ENCODE assay signal across 8 cellular contexts in genomic region chr5:54309751-54310432, GRCh38. TPM values are rescaled to one million over a fixed set of nuclear protein-coding genes. Genes with fewer than 3 reads are reported as not detected.
DNase-seq lines count a peak whose midpoint lies in the region; ATAC-seq and TF ChIP-seq lines count a peak whose summit lies in the region.

No MANE protein-coding gene starts in this region.

- POLR2A ChIA-PET in GM10248 (lab: Yijun Ruan, JAX): interaction anchor here (0.5 to 1.2 kb wide), 31 partner anchors 9 to 1602 kb away, joined by 3 to 27 read pairs (median 3); no protein-coding TSS in a partner anchor

- H3K27me3 Mint-ChIP-seq in IgD-negative memory B cell: peaks cover 5% of the 10 kb centered on the region

- no peak for TF ChIP-seq CTCF in GM10248 (IDR thresholded peaks at IDR 0.05; ENCODE audit: control extremely low read depth, extremely low read depth, low read depth, missing control alignments)
- TF ChIP-seq CTCF in lower lobe of right lung (IDR thresholded peaks at IDR 0.05): no peak

- peaks cover 20% of the 10 kb centered on the region for H3K4me1 ChIP-seq in lower lobe of right lung

- no peaks in the 10 kb centered on the region for H3K36me3 ChIP-seq in lower lobe of right lung

- H3K4me3 ChIP-seq in lower lobe of right lung: peak overlapping the region; percentile 86

- no peaks in the 10 kb centered on the region for H3K9me3 Mint-ChIP-seq in IgD-negative memory B cell
- no peaks in the 10 kb centered on the region for H3K9me3 Mint-ChIP-seq in stimulated activated effector memory CD8-positive, alpha-beta T cell treated with anti-CD3 and anti-CD28 coated beads, Interleukin-12 subunit alpha, Interleukin-12 subunit beta, amount 100 ng/mL, for 72 hours

- H3K27ac Mint-ChIP-seq in IgD-negative memory B cell: peak overlapping the region; percentile 71 to 98 (median 91)
- peak overlapping the region; percentile 99 for H3K27ac Mint-ChIP-seq in stimulated activated effector memory CD8-positive, alpha-beta T cell treated with anti-CD3 and anti-CD28 coated beads, Interleukin-12 subunit alpha, Interleukin-12 subunit beta, amount 100 ng/mL, for 72 hours

- peak overlapping the region; percentile 87 for H3K27ac ChIP-seq in lower lobe of right lung

- ATAC-seq in GM21737 (IDR thresholded peaks at IDR 0.05; ENCODE audit: unreplicated experiment) (peak; percentile 25), lower lobe of right lung (peak; percentile 54 to 63)
- peak; percentile 35 for ATAC-seq in stimulated activated effector memory CD8-positive, alpha-beta T cell treated with anti-CD3 and anti-CD28 coated beads, Interleukin-12 subunit alpha, Interleukin-12 subunit beta, amount 100 ng/mL, for 72 hours

- intact Hi-C loops in lower lobe of right lung (cut with DNase I): no loop called here

- H3K4me1 Mint-ChIP-seq in IgD-negative memory B cell: peaks cover 11 to 14% (median 13%) of the 10 kb centered on the region in 3 donors
- peaks cover 29% of the 10 kb centered on the region for H3K4me1 Mint-ChIP-seq in stimulated activated effector memory CD8-positive, alpha-beta T cell treated with anti-CD3 and anti-CD28 coated beads, Interleukin-12 subunit alpha, Interleukin-12 subunit beta, amount 100 ng/mL, for 72 hours

- DNase-seq in GM10248 (ENCODE audit: extremely low spot score) (peak; percentile 21), ecto neural progenitor cell (ENCODE audit: low spot score) (peak; percentile 52), lower lobe of right lung (peak; percentile 65), middle frontal gyrus (ENCODE audit: extremely low spot score, low spot score) (no peak)
- DNase-seq in activated CD4-positive, alpha-beta T cell treated with anti-CD3 and anti-CD28 coated beads for 4 hours: peak; percentile 21 to 30
- no peak for DNase-seq in stimulated activated effector memory CD8-positive, alpha-beta T cell treated with anti-CD3 and anti-CD28 coated beads, Interleukin-12 subunit alpha, Interleukin-12 subunit beta, amount 100 ng/mL, for 72 hours (ENCODE audit: low spot score in 2 of 2)

- CTCF ChIA-PET in GM10248 (lab: Yijun Ruan, JAX): interaction anchor here (0.7 to 2.8 kb wide), 10 partner anchors 11 to 158 kb away, joined by 3 to 14 read pairs (median 4); no protein-coding TSS in a partner anchor

- H3K36me3 Mint-ChIP-seq in IgD-negative memory B cell: no peaks in the 10 kb centered on the region
- peaks cover 15% of the 10 kb centered on the region for H3K36me3 Mint-ChIP-seq in stimulated activated effector memory CD8-positive, alpha-beta T cell treated with anti-CD3 and anti-CD28 coated beads, Interleukin-12 subunit alpha, Interleukin-12 subunit beta, amount 100 ng/mL, for 72 hours

- H3K9me3 ChIP-seq in lower lobe of right lung: no peaks in the 10 kb centered on the region

- peak overlapping the region; percentile 93 to 99 (median 96) for H3K4me3 Mint-ChIP-seq in IgD-negative memory B cell
- peak overlapping the region; percentile 95 for H3K4me3 Mint-ChIP-seq in stimulated activated effector memory CD8-positive, alpha-beta T cell treated with anti-CD3 and anti-CD28 coated beads, Interleukin-12 subunit alpha, Interleukin-12 subunit beta, amount 100 ng/mL, for 72 hours

- no peaks in the 10 kb centered on the region for H3K27me3 ChIP-seq in lower lobe of right lung (ENCODE audit: low read depth)

RNA-seq across cellular contexts. Expression of gene ARL15, which starts 0.5 kb away (rescaled TPM):
- polyA plus RNA-seq in IgD-negative memory B cell: 10.9 TPM
- 30.8 TPM for total RNA-seq in lower lobe of right lung

Comparison
In these comparisons a context has a peak if more than half of its experiments do, and no peak if none do; other contexts are left out.
1. DNase-seq: peak in GM10248 (single experiment), activated CD4-positive, alpha-beta T cell treated with anti-CD3 and anti-CD28 coated beads for 4 hours (2 of 2), ecto neural progenitor cell (single experiment) and lower lobe of right lung (single experiment); none in stimulated activated effector memory CD8-positive, alpha-beta T cell treated with anti-CD3 and anti-CD28 coated beads, Interleukin-12 subunit alpha, Interleukin-12 subunit beta, amount 100 ng/mL, for 72 hours (0 of 2) and middle frontal gyrus (single experiment).
2. Peak in every context shown above with its lines, with median percentiles within 50 percentile points of each other: ATAC-seq.